17 cellular contexts compared by ENCODE assay signal in genomic region chr2:569681-570080, GRCh38.
DNase-seq lines count a peak whose midpoint lies in the region; ATAC-seq and TF ChIP-seq lines count a peak whose summit lies in the region.
"Had no signal": no experiment of that assay in that cellular context is flagged by ENCODE, and none has a peak within 500 bp of the region (broad histone marks: within the 10 kb centered on the region; RNA-seq: fewer than 3 reads in every experiment).

No MANE protein-coding gene starts in this region.

- H4K20me1 ChIP-seq in hepatocyte (ENCODE audit: insufficient read depth, poor library complexity, severe bottlenecking): no peaks in the 10 kb centered on the region
- H4K20me1 ChIP-seq: BLaER1 treated with 17β-estradiol and CSF1 and Interleukin-3, amounts not matched to agents 10 nM and 100 nM had no signal

- H3K4me3 ChIP-seq in right atrium auricular region (no peak overlapping the region), right cardiac atrium (ENCODE audit: low read length) (no peak overlapping the region), hepatocyte (no peak overlapping the region), suprapubic skin (no peak overlapping the region)
- H3K4me3 ChIP-seq: BLaER1 treated with 17β-estradiol and CSF1 and Interleukin-3, amounts not matched to agents 10 nM and 100 nM; HAP-1 had no signal

- H3K36me3 ChIP-seq in right atrium auricular region: no peaks in the 10 kb centered on the region
- H3K36me3 ChIP-seq in hepatocyte (replicated peaks; ENCODE audit: insufficient read depth, low read depth): no peaks in the 10 kb centered on the region
- no peaks in the 10 kb centered on the region for H3K36me3 ChIP-seq in suprapubic skin
- H3K36me3 ChIP-seq: BLaER1 treated with 17β-estradiol and CSF1 and Interleukin-3, amounts not matched to agents 10 nM and 100 nM; HAP-1 had no signal

- TF ChIP-seq EP300 in suprapubic skin (IDR thresholded peaks at IDR 0.05): no peak

- TF ChIP-seq POLR2A in suprapubic skin (IDR thresholded peaks at IDR 0.05): no peak

- H3K27me3 ChIP-seq in right atrium auricular region: no peaks in the 10 kb centered on the region
- no peaks in the 10 kb centered on the region for H3K27me3 ChIP-seq in right cardiac atrium (ENCODE audit: control insufficient read depth, insufficient read depth)
- no peaks in the 10 kb centered on the region for H3K27me3 ChIP-seq in hepatocyte
- peaks cover 11% of the 10 kb centered on the region for H3K27me3 ChIP-seq in suprapubic skin
- H3K27me3 ChIP-seq: BLaER1 treated with 17β-estradiol and CSF1 and Interleukin-3, amounts not matched to agents 10 nM and 100 nM had no signal

- H3K9me3 ChIP-seq in right atrium auricular region (peaks cover 0 to 20% of the 10 kb centered on the region in 2 donors), right cardiac atrium (ENCODE audit: control insufficient read depth, low read length) (no peaks in the 10 kb centered on the region), hepatocyte (ENCODE audit: low read depth) (no peaks in the 10 kb centered on the region), suprapubic skin (no peaks in the 10 kb centered on the region)
- H3K9me3 ChIP-seq: HAP-1 had no signal

- H3K4me2 ChIP-seq in hepatocyte: no peak overlapping the region
- H3K4me2 ChIP-seq: BLaER1 treated with 17β-estradiol and CSF1 and Interleukin-3, amounts not matched to agents 10 nM and 100 nM had no signal

- H3K27ac ChIP-seq in right atrium auricular region (no peak overlapping the region), right cardiac atrium (ENCODE audit: low read length) (no peak overlapping the region), hepatocyte (peak overlapping the region; percentile 86), suprapubic skin (peak overlapping the region; percentile 29)
- H3K27ac ChIP-seq: 22Rv1; BLaER1 treated with 17β-estradiol and CSF1 and Interleukin-3, amounts not matched to agents 10 nM and 100 nM had no signal

- TF ChIP-seq CTCF in right atrium auricular region (IDR thresholded peaks at IDR 0.05) (no peak), hepatocyte (IDR thresholded peaks at IDR 0.05; ENCODE audit: poor library complexity) (no peak), suprapubic skin (IDR thresholded peaks at IDR 0.05) (no peak)

- WGBS in right cardiac atrium: 66% methylated on average over 3 of the region's 3 CpGs
- WGBS in hepatocyte (ENCODE audit: low lambda C conversion rate, missing lambda C conversion rate): 58% methylated on average over 3 of the region's 3 CpGs
- WGBS in suprapubic skin: 64% methylated on average over 3 of the region's 3 CpGs

- H2AFZ ChIP-seq in hepatocyte: no peak overlapping the region

- intact Hi-C loops in right cardiac atrium (cut with DNase I): no loop called here

- DNase-seq in right atrium auricular region (ENCODE audit: low spot score) (peak; percentile 13), right cardiac atrium (no peak), hepatocyte (ENCODE audit: low spot score) (no peak), suprapubic skin (ENCODE audit: low spot score in 2 of 2) (no peak), islet precursor cell (no peak), GDM1 (lab: John Stamatoyannopoulos, UW) (no peak)
- DNase-seq in activated T-cell treated with anti-CD3 and anti-CD28 coated beads, Interleukin-2, amount 50 U/mL, for 1 hour: no peak
- DNase-seq: Calu3; CD4-positive, alpha-beta memory T cell; COR-L47; DMS53; DMS79 treated with DMSO at 0.1 percent for 48 hours; GOT3; HFFc6 had no signal

- H3K9me2 ChIP-seq in hepatocyte (replicated peaks; ENCODE audit: insufficient read depth): no peaks in the 10 kb centered on the region

- ATAC-seq in right cardiac atrium: no peak

- no peaks in the 10 kb centered on the region for H3K79me2 ChIP-seq in hepatocyte

- H3K4me1 ChIP-seq in right atrium auricular region: no peaks in the 10 kb centered on the region
- H3K4me1 ChIP-seq in right cardiac atrium (ENCODE audit: control insufficient read depth, insufficient read depth, low read length): no peaks in the 10 kb centered on the region
- peaks cover 6% of the 10 kb centered on the region for H3K4me1 ChIP-seq in hepatocyte (ENCODE audit: insufficient read depth)
- H3K4me1 ChIP-seq in suprapubic skin: peaks cover 27% of the 10 kb centered on the region
- H3K4me1 ChIP-seq: BLaER1 treated with 17β-estradiol and CSF1 and Interleukin-3, amounts not matched to agents 10 nM and 100 nM had no signal

Comparison
In these comparisons a context has a peak if more than half of its experiments do, and no peak if none do; other contexts are left out.
1. H3K27ac ChIP-seq: peak in hepatocyte (single experiment) and suprapubic skin (single experiment); none in right atrium auricular region (0 of 2) and right cardiac atrium (single experiment).